ENCODE assay signal across 16 cellular contexts in the genomic region with DNA sequence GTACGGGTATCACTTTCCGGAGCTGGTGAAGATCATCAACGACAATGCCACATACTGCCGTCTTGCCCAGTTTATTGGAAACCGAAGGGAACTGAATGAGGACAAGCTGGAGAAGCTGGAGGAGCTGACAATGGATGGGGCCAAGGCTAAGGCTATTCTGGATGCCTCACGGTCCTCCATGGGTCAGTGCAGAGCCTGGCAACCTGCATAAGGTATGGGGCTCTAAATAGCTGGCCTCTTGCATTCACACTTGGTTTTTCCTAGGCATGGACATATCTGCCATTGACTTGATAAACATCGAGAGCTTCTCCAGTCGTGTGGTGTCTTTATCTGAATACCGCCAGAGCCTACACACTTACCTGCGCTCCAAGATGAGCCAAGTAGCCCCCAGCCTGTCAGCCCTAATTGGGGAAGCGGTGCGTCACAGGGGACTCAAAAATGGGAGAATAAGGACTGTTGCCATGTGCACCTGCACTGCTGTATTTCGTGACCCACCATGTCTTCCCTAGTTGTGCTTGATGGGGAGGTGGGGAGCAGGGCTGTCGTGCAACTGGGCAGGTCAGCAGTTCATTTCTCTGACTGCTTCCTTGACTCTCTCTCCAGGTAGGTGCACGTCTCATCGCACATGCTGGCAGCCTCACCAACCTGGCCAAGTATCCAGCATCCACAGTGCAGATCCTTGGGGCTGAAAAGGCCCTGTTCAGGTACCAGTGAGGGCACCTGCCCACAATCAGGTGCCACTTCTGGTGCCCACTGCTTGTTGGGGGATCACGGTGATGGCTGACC. TPM values are rescaled to one million over a fixed set of nuclear protein-coding genes. Genes with fewer than 3 reads are reported as not detected.
A peak's percentile ranks its signal among the peaks of the same experiment; 100 is the strongest.
DNase-seq lines count a peak whose midpoint lies in the region; ATAC-seq and TF ChIP-seq lines count a peak whose summit lies in the region.
"Had no signal": no experiment of that assay in that cellular context is flagged by ENCODE, and none has a peak within 500 bp of the region (broad histone marks: within the 10 kb centered on the region; RNA-seq: fewer than 3 reads in every experiment).

No MANE protein-coding gene starts in this region.

- intact Hi-C loops in MCF 10A (cut with micrococcal nuclease), result no loop called here
- intact Hi-C loops in breast epithelium (cut with DNase I; ENCODE audit: low total_unique reads), result no loop called here

- DNase-seq in MCF 10A (ENCODE audit: unreplicated experiment) (no peak), breast epithelium (ENCODE audit: low spot score in 2 of 2) (no peak), NOMO-1 treated with dmso at 0.1 percent for 144 hours (lab: John Stamatoyannopoulos, UW; ENCODE audit: unreplicated experiment) (no peak), LoVo (ENCODE audit: low spot score) (no peak), NCI-H187 treated with DMSO at 0.1 percent for 48 hours (lab: John Stamatoyannopoulos, UW) (no peak)
- no peak for DNase-seq in activated naive CD8-positive, alpha-beta T cell treated with anti-CD3 and anti-CD28 coated beads for 36 hours
- no peak for DNase-seq in stimulated activated naive CD8-positive, alpha-beta T cell treated with anti-CD3 and anti-CD28 coated beads, Interleukin-15, amount 100 ng/mL, for 72 hours
- DNase-seq: activated effector memory CD4-positive, alpha-beta T cell treated with anti-CD3 and anti-CD28 coated beads, Interleukin-2, amount 50 U/mL, for 16 hours; cerebellar nuclear complex; head of caudate nucleus; KG1; NCI-H2081 treated with DMSO at 0.1 percent for 48 hours; SJCRH30; WERI-Rb-1 had no signal

- H3K9me3 Mint-ChIP-seq in MCF 10A (ENCODE audit: unreplicated experiment), result no peaks in the 10 kb centered on the region
- H3K9me3 Mint-ChIP-seq in IgD-negative memory B cell, result no peaks in the 10 kb centered on the region
- H3K9me3 Mint-ChIP-seq in activated naive CD8-positive, alpha-beta T cell treated with anti-CD3 and anti-CD28 coated beads for 36 hours, result no peaks in the 10 kb centered on the region
- no peaks in the 10 kb centered on the region for H3K9me3 Mint-ChIP-seq in stimulated activated naive CD8-positive, alpha-beta T cell treated with anti-CD3 and anti-CD28 coated beads, Interleukin-15, amount 100 ng/mL, for 72 hours

- H3K36me3 Mint-ChIP-seq in MCF 10A (ENCODE audit: insufficient read depth, unreplicated experiment) (peaks cover 66% of the 10 kb centered on the region), IgD-negative memory B cell (peaks cover 5% of the 10 kb centered on the region)
- H3K36me3 Mint-ChIP-seq in activated naive CD8-positive, alpha-beta T cell treated with anti-CD3 and anti-CD28 coated beads for 36 hours, result peaks cover 62% of the 10 kb centered on the region

- no peak for ATAC-seq in stimulated activated naive CD8-positive, alpha-beta T cell treated with anti-CD3 and anti-CD28 coated beads, Interleukin-15, amount 100 ng/mL, for 72 hours

- H3K27ac Mint-ChIP-seq in MCF 10A (ENCODE audit: low read depth, unreplicated experiment) (peak overlapping the region; percentile 12), IgD-negative memory B cell (peak overlapping the region in 2 of 3 donors; percentile 25 to 82)
- H3K27ac Mint-ChIP-seq in activated naive CD8-positive, alpha-beta T cell treated with anti-CD3 and anti-CD28 coated beads for 36 hours, result peak overlapping the region; percentile 92
- peak overlapping the region in 1 of 2 donors; percentile 97 for H3K27ac Mint-ChIP-seq in stimulated activated naive CD8-positive, alpha-beta T cell treated with anti-CD3 and anti-CD28 coated beads, Interleukin-15, amount 100 ng/mL, for 72 hours

- H3K27ac ChIP-seq in breast epithelium, result no peak overlapping the region
- H3K27ac ChIP-seq: epithelial cell of prostate, SJCRH30, WERI-Rb-1 had no signal

- no TSS peak for BruUV-seq in MCF 10A (replicated peaks; lab: Mats Ljungman, UMichigan)

- POLR2A ChIA-PET in MCF 10A (lab: Yijun Ruan, JAX), result interaction anchor here (0.5 to 6.7 kb wide), 3 partner anchors 9 to 217 kb away, joined by 3 to 241 read pairs (median 33); partner anchors contain the start of gene IDH3B

- no peaks in the 10 kb centered on the region for H3K9me3 ChIP-seq in breast epithelium
- H3K9me3 ChIP-seq: SJCRH30 had no signal

- H3K4me3 ChIP-seq in breast epithelium, result no peak overlapping the region

- H3K27me3 Mint-ChIP-seq in MCF 10A (ENCODE audit: insufficient read depth, unreplicated experiment), result no peaks in the 10 kb centered on the region
- no peaks in the 10 kb centered on the region for H3K27me3 Mint-ChIP-seq in IgD-negative memory B cell
- H3K27me3 Mint-ChIP-seq in activated naive CD8-positive, alpha-beta T cell treated with anti-CD3 and anti-CD28 coated beads for 36 hours, result peaks cover 6% of the 10 kb centered on the region
- no peaks in the 10 kb centered on the region for H3K27me3 Mint-ChIP-seq in stimulated activated naive CD8-positive, alpha-beta T cell treated with anti-CD3 and anti-CD28 coated beads, Interleukin-15, amount 100 ng/mL, for 72 hours

- no peaks in the 10 kb centered on the region for H3K27me3 ChIP-seq in breast epithelium
- H3K27me3 ChIP-seq: SJCRH30 had no signal

- no peak for TF ChIP-seq CTCF in MCF 10A (IDR thresholded peaks at IDR 0.05; ENCODE audit: unreplicated experiment)
- TF ChIP-seq CTCF in breast epithelium (IDR thresholded peaks at IDR 0.05), result no peak

- H3K4me1 Mint-ChIP-seq in MCF 10A (ENCODE audit: insufficient read depth, unreplicated experiment) (peaks cover 23% of the 10 kb centered on the region), IgD-negative memory B cell (peaks cover 9 to 15% (median 9%) of the 10 kb centered on the region in 3 donors)
- H3K4me1 Mint-ChIP-seq in activated naive CD8-positive, alpha-beta T cell treated with anti-CD3 and anti-CD28 coated beads for 36 hours, result peaks cover 35% of the 10 kb centered on the region
- peaks cover 62% of the 10 kb centered on the region for H3K4me1 Mint-ChIP-seq in stimulated activated naive CD8-positive, alpha-beta T cell treated with anti-CD3 and anti-CD28 coated beads, Interleukin-15, amount 100 ng/mL, for 72 hours

- CTCF ChIA-PET in MCF 10A (lab: Yijun Ruan, JAX), result interaction anchor here (0.6 to 1.1 kb wide), 4 partner anchors 7 to 185 kb away, joined by 3 to 4 read pairs (median 3); partner anchors contain the start of gene SNRPB

- H3K4me3 Mint-ChIP-seq in MCF 10A (ENCODE audit: unreplicated experiment) (no peak overlapping the region), IgD-negative memory B cell (peak overlapping the region in 3 of 4 donors; percentile 16 to 87 (median 39))
- peak overlapping the region; percentile 90 for H3K4me3 Mint-ChIP-seq in activated naive CD8-positive, alpha-beta T cell treated with anti-CD3 and anti-CD28 coated beads for 36 hours
- H3K4me3 Mint-ChIP-seq in stimulated activated naive CD8-positive, alpha-beta T cell treated with anti-CD3 and anti-CD28 coated beads, Interleukin-15, amount 100 ng/mL, for 72 hours, result peak overlapping the region; percentile 95 to 96

- peaks cover 14% of the 10 kb centered on the region for H3K36me3 ChIP-seq in breast epithelium

- peaks cover 0 to 14% of the 10 kb centered on the region in 2 donors for H3K4me1 ChIP-seq in breast epithelium

- TF ChIP-seq POLR2A in breast epithelium (IDR thresholded peaks at IDR 0.05), result no peak

RNA-seq across cellular contexts. Expression of gene NOP56, which starts 3.1 kb away (rescaled TPM):
- total RNA-seq in MCF 10A (2022), result 228 and 340 TPM in 2 replicates
- 100 to 1,000 TPM in 1 of 3 donors, 10 to 100 TPM in 2; 77.1 to 137 (median 94.8) TPM for total RNA-seq in breast epithelium
- polyA plus RNA-seq in IgD-negative memory B cell, result 123 TPM
- 100 to 1,000 TPM; 937 to 970 TPM for total RNA-seq in activated naive CD8-positive, alpha-beta T cell treated with anti-CD3 and anti-CD28 coated beads for 36 hours

RNA-seq across cellular contexts. Expression of gene IDH3B, which starts 8.5 kb away (rescaled TPM):
- total RNA-seq in MCF 10A (2022) (80.5 and 102 TPM in 2 replicates), breast epithelium (100 to 1,000 TPM; 114 to 119 (median 115) TPM)
- polyA plus RNA-seq in IgD-negative memory B cell, result 108 TPM
- 100 to 1,000 TPM; 143 to 147 TPM for total RNA-seq in activated naive CD8-positive, alpha-beta T cell treated with anti-CD3 and anti-CD28 coated beads for 36 hours

RNA-seq across cellular contexts. Expression of gene EBF4, which starts 37.1 kb away (rescaled TPM):
- total RNA-seq in MCF 10A (2022) (not detected in 2 replicates), breast epithelium (10 to 100 TPM in 2 of 3 donors, 1 to 10 TPM in 1; 1.6 to 22.0 (median 22.0) TPM)
- 1.1 TPM for polyA plus RNA-seq in IgD-negative memory B cell
- total RNA-seq in activated naive CD8-positive, alpha-beta T cell treated with anti-CD3 and anti-CD28 coated beads for 36 hours, result under 1 TPM; 0.66 to 0.98 TPM
